Comparison of ENCODE assay signal across 28 cellular contexts in the genomic region with DNA sequence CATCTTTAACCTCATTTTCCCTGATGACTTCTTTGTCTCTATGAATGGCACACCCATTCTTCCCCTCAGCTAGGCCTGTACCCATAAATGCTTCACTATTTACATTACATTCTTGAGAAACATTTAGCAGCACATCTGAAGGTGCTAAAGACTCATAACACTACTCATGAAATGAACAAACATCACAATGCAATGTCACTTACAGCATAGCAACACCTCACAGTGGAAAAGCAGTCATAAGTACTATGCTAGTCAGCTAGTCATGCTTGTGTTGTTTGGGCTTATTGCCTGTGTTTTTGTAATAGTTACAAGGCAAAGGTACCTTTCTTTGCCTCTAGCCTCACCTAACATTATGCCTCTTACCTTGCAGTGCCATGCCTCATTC.
A peak's percentile ranks its signal among the peaks of the same experiment; 100 is the strongest.
DNase-seq lines count a peak whose midpoint lies in the region; ATAC-seq and TF ChIP-seq lines count a peak whose summit lies in the region.
"Had no signal": no experiment of that assay in that cellular context is flagged by ENCODE, and none has a peak within 500 bp of the region (broad histone marks: within the 10 kb centered on the region; RNA-seq: fewer than 3 reads in every experiment).

No MANE protein-coding gene starts in this region.

- H3K4me1 ChIP-seq in hepatocyte (ENCODE audit: insufficient read depth) = no peaks in the 10 kb centered on the region
- H3K4me1 ChIP-seq: Caco-2, gastrocnemius medialis, prostate gland, sigmoid colon had no signal

- TF ChIP-seq CTCF in hepatocyte (IDR thresholded peaks at IDR 0.05; ENCODE audit: poor library complexity) = no peak

- no peak overlapping the region for H3K27ac Mint-ChIP-seq in activated naive CD8-positive, alpha-beta T cell treated with anti-CD3 and anti-CD28 coated beads, Interleukin-2, amount 50 U/mL, for 24 hours
- no peak overlapping the region for H3K27ac Mint-ChIP-seq in activated naive CD8-positive, alpha-beta T cell treated with anti-CD3 and anti-CD28 coated beads for 36 hours
- H3K27ac Mint-ChIP-seq in stimulated activated memory B cell treated with anti-CD40 and anti-IgM and Interleukin-4, amounts not matched to agents 10 μg/mL and 1 μg/mL and 100 μg/mL, for 72 hours = no peak overlapping the region
- H3K27ac Mint-ChIP-seq: activated naive CD8-positive, alpha-beta T cell; H9 had no signal

- H3K4me1 Mint-ChIP-seq in activated naive CD8-positive, alpha-beta T cell treated with anti-CD3 and anti-CD28 coated beads, Interleukin-2, amount 50 U/mL, for 24 hours = no peaks in the 10 kb centered on the region
- no peaks in the 10 kb centered on the region for H3K4me1 Mint-ChIP-seq in activated naive CD8-positive, alpha-beta T cell treated with anti-CD3 and anti-CD28 coated beads for 36 hours
- no peaks in the 10 kb centered on the region for H3K4me1 Mint-ChIP-seq in stimulated activated memory B cell treated with anti-CD40 and anti-IgM and Interleukin-4, amounts not matched to agents 10 μg/mL and 1 μg/mL and 100 μg/mL, for 72 hours

- H4K20me1 ChIP-seq in hepatocyte (ENCODE audit: insufficient read depth, poor library complexity, severe bottlenecking) = no peaks in the 10 kb centered on the region

- H3K4me3 Mint-ChIP-seq in activated naive CD8-positive, alpha-beta T cell treated with anti-CD3 and anti-CD28 coated beads, Interleukin-2, amount 50 U/mL, for 24 hours = no peak overlapping the region
- H3K4me3 Mint-ChIP-seq in activated naive CD8-positive, alpha-beta T cell treated with anti-CD3 and anti-CD28 coated beads for 36 hours = no peak overlapping the region
- no peak overlapping the region for H3K4me3 Mint-ChIP-seq in stimulated activated memory B cell treated with anti-CD40 and anti-IgM and Interleukin-4, amounts not matched to agents 10 μg/mL and 1 μg/mL and 100 μg/mL, for 72 hours
- H3K4me3 Mint-ChIP-seq: activated naive CD8-positive, alpha-beta T cell; H9 had no signal

- no peaks in the 10 kb centered on the region for H3K9me3 Mint-ChIP-seq in activated naive CD8-positive, alpha-beta T cell treated with anti-CD3 and anti-CD28 coated beads, Interleukin-2, amount 50 U/mL, for 24 hours
- H3K9me3 Mint-ChIP-seq in activated naive CD8-positive, alpha-beta T cell treated with anti-CD3 and anti-CD28 coated beads for 36 hours = no peaks in the 10 kb centered on the region
- no peaks in the 10 kb centered on the region for H3K9me3 Mint-ChIP-seq in stimulated activated memory B cell treated with anti-CD40 and anti-IgM and Interleukin-4, amounts not matched to agents 10 μg/mL and 1 μg/mL and 100 μg/mL, for 72 hours

- H3K27me3 Mint-ChIP-seq in activated naive CD8-positive, alpha-beta T cell treated with anti-CD3 and anti-CD28 coated beads, Interleukin-2, amount 50 U/mL, for 24 hours = no peaks in the 10 kb centered on the region
- no peaks in the 10 kb centered on the region for H3K27me3 Mint-ChIP-seq in activated naive CD8-positive, alpha-beta T cell treated with anti-CD3 and anti-CD28 coated beads for 36 hours
- no peaks in the 10 kb centered on the region for H3K27me3 Mint-ChIP-seq in stimulated activated memory B cell treated with anti-CD40 and anti-IgM and Interleukin-4, amounts not matched to agents 10 μg/mL and 1 μg/mL and 100 μg/mL, for 72 hours
- H3K27me3 Mint-ChIP-seq: activated naive CD8-positive, alpha-beta T cell had no signal

- no peak overlapping the region for H3K4me3 ChIP-seq in hepatocyte
- H3K4me3 ChIP-seq: gastrocnemius medialis, prostate gland, sigmoid colon had no signal

- H3K4me2 ChIP-seq in hepatocyte = no peak overlapping the region

- no peak overlapping the region for H3K27ac ChIP-seq in hepatocyte
- H3K27ac ChIP-seq: gastrocnemius medialis, HL-60, neutrophil, prostate gland, sigmoid colon had no signal

- H2AFZ ChIP-seq in hepatocyte = no peak overlapping the region

- H3K79me2 ChIP-seq in hepatocyte = no peaks in the 10 kb centered on the region

- no peaks in the 10 kb centered on the region for H3K36me3 ChIP-seq in hepatocyte (replicated peaks; ENCODE audit: insufficient read depth, low read depth)
- H3K36me3 ChIP-seq: gastrocnemius medialis, neutrophil, prostate gland, sigmoid colon had no signal

- peak; percentile 33 for ATAC-seq in activated naive CD8-positive, alpha-beta T cell treated with anti-CD3 and anti-CD28 coated beads, Interleukin-2, amount 50 U/mL, for 24 hours
- peak; percentile 66 for ATAC-seq in GM21360 (IDR thresholded peaks at IDR 0.05; ENCODE audit: unreplicated experiment)
- ATAC-seq in HG03045 (IDR thresholded peaks at IDR 0.05; ENCODE audit: unreplicated experiment) = peak; percentile 52
- ATAC-seq in stimulated activated memory B cell treated with anti-CD40 and anti-IgM and Interleukin-4, amounts not matched to agents 10 μg/mL and 1 μg/mL and 100 μg/mL, for 72 hours = peak; percentile 16
- ATAC-seq in HG03354 (IDR thresholded peaks at IDR 0.05; ENCODE audit: poor library complexity, severe bottlenecking, unreplicated experiment) = no peak
- ATAC-seq in HG02678 (IDR thresholded peaks at IDR 0.05; ENCODE audit: unreplicated experiment) = no peak
- ATAC-seq: gastrocnemius medialis, left lobe of liver had no signal

- H3K9me2 ChIP-seq in hepatocyte (replicated peaks; ENCODE audit: insufficient read depth) = no peaks in the 10 kb centered on the region

- no peaks in the 10 kb centered on the region for H3K9me3 ChIP-seq in hepatocyte (ENCODE audit: low read depth)
- H3K9me3 ChIP-seq: Caco-2, gastrocnemius medialis, neutrophil, prostate gland, sigmoid colon had no signal

- no peaks in the 10 kb centered on the region for H3K27me3 ChIP-seq in hepatocyte
- H3K27me3 ChIP-seq: gastrocnemius medialis, neutrophil, sigmoid colon had no signal

- no peak for DNase-seq in activated naive CD8-positive, alpha-beta T cell treated with anti-CD3 and anti-CD28 coated beads, Interleukin-2, amount 50 U/mL, for 24 hours
- no peak for DNase-seq in activated naive CD8-positive, alpha-beta T cell treated with anti-CD3 and anti-CD28 coated beads for 36 hours
- DNase-seq in hepatocyte (ENCODE audit: low spot score) = no peak
- DNase-seq: activated CD4-positive, alpha-beta T cell treated with anti-CD3 and anti-CD28 coated beads, Interleukin-2, amount 50 U/mL, for 4 hours; C1 segment of cervical spinal cord; Caco-2; caudate nucleus; DND-41; gastrocnemius medialis; H9; hypothalamus; Karpas-422; NCI-H187; NCI-H2171 treated with DMSO at 0.1 percent for 48 hours; NCI-H526 treated with DMSO at 0.1 percent for 48 hours; RPMI8226; sigmoid colon; trophoblast cell had no signal

- no peaks in the 10 kb centered on the region for H3K36me3 Mint-ChIP-seq in activated naive CD8-positive, alpha-beta T cell treated with anti-CD3 and anti-CD28 coated beads, Interleukin-2, amount 50 U/mL, for 24 hours (ENCODE audit: low read depth)
- no peaks in the 10 kb centered on the region for H3K36me3 Mint-ChIP-seq in activated naive CD8-positive, alpha-beta T cell treated with anti-CD3 and anti-CD28 coated beads for 36 hours
- no peaks in the 10 kb centered on the region for H3K36me3 Mint-ChIP-seq in stimulated activated memory B cell treated with anti-CD40 and anti-IgM and Interleukin-4, amounts not matched to agents 10 μg/mL and 1 μg/mL and 100 μg/mL, for 72 hours

Comparison
In these comparisons a context has a peak if more than half of its experiments do, and no peak if none do; other contexts are left out.
1. ATAC-seq: peak in activated naive CD8-positive, alpha-beta T cell treated with anti-CD3 and anti-CD28 coated beads, Interleukin-2, amount 50 U/mL, for 24 hours (single experiment), GM21360 (single experiment), HG03045 (single experiment) and stimulated activated memory B cell treated with anti-CD40 and anti-IgM and Interleukin-4, amounts not matched to agents 10 μg/mL and 1 μg/mL and 100 μg/mL, for 72 hours (single experiment); none in HG03354 (single experiment) and HG02678 (single experiment).